8 cellular contexts compared by ENCODE assay signal in the genomic region with DNA sequence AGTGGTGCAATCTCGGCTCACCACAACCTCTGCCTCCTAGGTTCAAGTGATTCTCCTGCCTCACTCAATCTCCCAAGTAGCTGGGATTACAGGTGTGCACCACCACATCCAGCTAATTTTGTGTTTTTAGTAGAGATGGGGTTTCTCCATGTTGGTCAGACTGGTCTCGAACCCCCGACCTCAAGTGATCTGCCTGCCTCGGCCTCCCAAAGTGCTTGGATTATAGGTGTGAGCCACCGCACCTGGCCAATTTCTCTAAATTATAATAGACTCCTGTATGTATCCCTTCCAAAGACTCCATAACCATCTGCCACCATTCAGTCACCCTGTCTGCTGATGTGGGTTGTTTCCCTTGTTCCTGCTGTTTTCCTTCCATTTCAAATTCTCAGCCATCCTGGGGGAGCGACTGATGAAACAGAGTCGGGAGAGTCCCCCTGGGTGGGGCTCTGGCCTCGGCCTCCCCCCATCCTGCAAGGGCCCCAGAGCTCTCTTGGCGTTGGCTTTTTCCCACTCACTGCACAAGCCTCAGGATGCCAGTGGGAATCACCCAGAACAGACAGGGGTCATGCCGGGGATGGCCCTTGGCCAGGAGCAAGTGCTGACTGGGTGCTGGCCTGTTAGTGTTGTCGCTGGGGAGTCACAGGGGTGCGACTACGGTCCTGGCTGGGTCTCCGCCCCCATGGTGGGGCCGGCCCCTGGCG. TPM values are rescaled to one million over a fixed set of nuclear protein-coding genes. Genes with fewer than 3 reads are reported as not detected.
DNase-seq lines count a peak whose midpoint lies in the region; ATAC-seq, FAIRE-seq and TF ChIP-seq lines count a peak whose summit lies in the region.
"Not testable (repeated sequence)": the region's sequence is repeated elsewhere in the genome, so short reads cannot be mapped to it uniquely, and the experiment has no call there.

No MANE protein-coding gene starts in this region.

- H3K27me3 Mint-ChIP-seq in CD8-positive, alpha-beta T cell (ENCODE audit: low read depth); activated CD4-positive, alpha-beta memory T cell treated with anti-CD3 and anti-CD28 coated beads for 36 hours; chondrocyte (ENCODE audit: low read depth): not testable (repeated sequence)

- not testable (repeated sequence) for H3K9ac ChIP-seq in kidney (ENCODE audit: low read length in 2 of 2)

- not testable (repeated sequence) for H3K9me3 ChIP-seq in CD8-positive, alpha-beta T cell (ENCODE audit: low read length); kidney (ENCODE audit: control insufficient read depth in 1 of 2, low read length in 2 of 2); ovary; testis
- peaks cover 0 to 12% (median 8%) of the 10 kb centered on the region in 8 donors for H3K9me3 ChIP-seq in spleen

- H3K4me1 Mint-ChIP-seq in CD8-positive, alpha-beta T cell (ENCODE audit: low read depth); activated CD4-positive, alpha-beta memory T cell treated with anti-CD3 and anti-CD28 coated beads for 36 hours (ENCODE audit: low read depth); chondrocyte (ENCODE audit: low read depth): not testable (repeated sequence)

- not testable (repeated sequence) for FAIRE-seq in kidney (lab: Jason Lieb, UNC)

- H3K4me3 Mint-ChIP-seq in CD8-positive, alpha-beta T cell; activated CD4-positive, alpha-beta memory T cell treated with anti-CD3 and anti-CD28 coated beads for 36 hours; chondrocyte (ENCODE audit: unreplicated experiment): not testable (repeated sequence)

- not testable (repeated sequence) for H3K36me3 ChIP-seq in CD8-positive, alpha-beta T cell (ENCODE audit: insufficient read depth, low read length); kidney (ENCODE audit: control insufficient read depth in 1 of 2, insufficient read depth in 2 of 2, low read length in 2 of 2); ovary; testis (ENCODE audit: low read depth, missing control alignments)
- H3K36me3 ChIP-seq in spleen: peaks cover 0 to 100% (median 83%) of the 10 kb centered on the region in 6 donors

- POLR2A ChIA-PET in CD8-positive, alpha-beta T cell (lab: Charles Lee): interaction anchor here (1.4 kb wide), 1 partner anchor 10 kb away, joined by 4 read pairs; no protein-coding TSS in a partner anchor
- POLR2A ChIA-PET in activated CD4-positive, alpha-beta memory T cell treated with anti-CD3 and anti-CD28 coated beads for 36 hours (lab: Charles Lee): not testable (repeated sequence)

- ATAC-seq in CD8-positive, alpha-beta T cell: not testable (repeated sequence)
- peak; percentile 18 for ATAC-seq in Right ventricle myocardium superior (ENCODE audit: poor library complexity)

- WGBS in ovary, 3 donors: 46 to 50% (median 48%) methylated on average over 16 of the region's 16 CpGs
- WGBS in spleen, 5 donors: 76 to 84% (median 80%) methylated on average over 13 to 16 of the region's 16 CpGs
- 68 to 70% methylated on average over 13 to 16 of the region's 16 CpGs for WGBS in testis, 2 donors

- H3K4me1 ChIP-seq in CD8-positive, alpha-beta T cell (ENCODE audit: insufficient read depth, low read length); kidney (ENCODE audit: control insufficient read depth in 1 of 2, insufficient read depth in 1 of 2, low read depth in 1 of 2, low read length in 2 of 2); ovary (ENCODE audit: insufficient read depth): not testable (repeated sequence)
- peaks cover 0 to 16% (median 3%) of the 10 kb centered on the region in 6 donors for H3K4me1 ChIP-seq in spleen
- H3K4me1 ChIP-seq in testis: peaks cover 12% of the 10 kb centered on the region

- TF ChIP-seq POLR2A in ovary (IDR thresholded peaks at IDR 0.05); spleen (IDR thresholded peaks at IDR 0.05); testis (IDR thresholded peaks at IDR 0.05): not testable (repeated sequence)

- H3K27ac ChIP-seq in CD8-positive, alpha-beta T cell (ENCODE audit: low read depth, low read length); kidney (ENCODE audit: low read depth in 2 of 2, low read length in 2 of 2): not testable (repeated sequence)
- H3K27ac ChIP-seq in ovary (peak overlapping the region; percentile 56 to 62), spleen (peak overlapping the region in 5 of 8 donors; percentile 5 to 49 (median 26)), testis (peak overlapping the region; percentile 44 to 77)

- intact Hi-C loops in CD8-positive, alpha-beta T cell (cut with DNase I, micrococcal nuclease); activated CD4-positive, alpha-beta memory T cell treated with anti-CD3 and anti-CD28 coated beads for 36 hours (cut with micrococcal nuclease); kidney (cut with DNase I); testis (cut with DNase I; ENCODE audit: low total_unique reads): not testable (repeated sequence)
- intact Hi-C loops in Right ventricle myocardium superior (cut with DNase I): loop anchor here (10.0 kb wide), 1 partner anchor 145 kb away; no protein-coding TSS in a partner anchor
- intact Hi-C loops in ovary (cut with DNase I): loop anchor here in 2 of 4 donors (10.0 kb wide), 2 partner anchors 145 to 205 kb away; no protein-coding TSS in a partner anchor
- intact Hi-C loops in spleen (cut with DNase I; ENCODE audit: low total_unique reads): loop anchor here (10.0 kb wide), 1 partner anchor 135 kb away; no protein-coding TSS in a partner anchor

- not testable (repeated sequence) for TF ChIP-seq CTCF in CD8-positive, alpha-beta T cell (IDR thresholded peaks at IDR 0.05); chondrocyte (IDR thresholded peaks at IDR 0.05); kidney (IDR thresholded peaks at IDR 0.05; ENCODE audit: borderline replicate concordance, extremely low read depth, insufficient read depth); ovary (IDR thresholded peaks at IDR 0.05); spleen (IDR thresholded peaks at IDR 0.05 in 8 of 11, conservative IDR thresholded peaks at IDR 0.05 in 3 of 11); testis (IDR thresholded peaks at IDR 0.05)

- not testable (repeated sequence) for H3K4me3 ChIP-seq in CD8-positive, alpha-beta T cell (ENCODE audit: low read depth, low read length); kidney (ENCODE audit: low read length in 2 of 2); ovary; spleen; testis

- CTCF ChIA-PET in CD8-positive, alpha-beta T cell (lab: Charles Lee); activated CD4-positive, alpha-beta memory T cell treated with anti-CD3 and anti-CD28 coated beads for 36 hours (lab: Charles Lee): not testable (repeated sequence)

- H3K36me3 Mint-ChIP-seq in CD8-positive, alpha-beta T cell: peaks cover 56% of the 10 kb centered on the region
- H3K36me3 Mint-ChIP-seq in activated CD4-positive, alpha-beta memory T cell treated with anti-CD3 and anti-CD28 coated beads for 36 hours: peaks cover 37% of the 10 kb centered on the region
- peaks cover 18% of the 10 kb centered on the region for H3K36me3 Mint-ChIP-seq in chondrocyte (ENCODE audit: low read depth)

- not testable (repeated sequence) for TF ChIP-seq EP300 in ovary (IDR thresholded peaks at IDR 0.05)

- H3K9me3 Mint-ChIP-seq in CD8-positive, alpha-beta T cell; activated CD4-positive, alpha-beta memory T cell treated with anti-CD3 and anti-CD28 coated beads for 36 hours; chondrocyte (ENCODE audit: low read depth): not testable (repeated sequence)

- peak in 1 of 7 experiments; percentile 38 for DNase-seq in CD8-positive, alpha-beta T cell
- DNase-seq in activated CD4-positive, alpha-beta memory T cell treated with anti-CD3 and anti-CD28 coated beads for 36 hours: peak; percentile 5
- DNase-seq in chondrocyte (ENCODE audit: low spot score): peak; percentile 41
- DNase-seq in Right ventricle myocardium superior: peak; percentile 58
- DNase-seq in kidney: peak; percentile 60
- DNase-seq in ovary: peak; percentile 27 to 53 (median 46)
- peak; percentile 56 for DNase-seq in spleen
- DNase-seq in testis: peak; percentile 15

- peak overlapping the region; percentile 55 for H3K27ac Mint-ChIP-seq in CD8-positive, alpha-beta T cell
- not testable (repeated sequence) for H3K27ac Mint-ChIP-seq in activated CD4-positive, alpha-beta memory T cell treated with anti-CD3 and anti-CD28 coated beads for 36 hours; chondrocyte (ENCODE audit: unreplicated experiment)

- H3K27me3 ChIP-seq in CD8-positive, alpha-beta T cell (ENCODE audit: insufficient read depth, low read length); ovary; spleen (replicated peaks in 1 of 7); testis: not testable (repeated sequence)

RNA-seq across cellular contexts. Expression of a gene that starts 25.7 kb away (rescaled TPM):
- total RNA-seq in CD8-positive, alpha-beta T cell: 10 to 100 TPM; 59.9 to 63.8 TPM
- total RNA-seq in activated CD4-positive, alpha-beta memory T cell treated with anti-CD3 and anti-CD28 coated beads for 36 hours: 100 to 1,000 TPM; 132 to 134 TPM
- total RNA-seq in chondrocyte (31.3 to 38.3 TPM (median 35.9 TPM) in 3 replicates), Right ventricle myocardium superior (30.8 TPM), kidney (44.0 TPM), ovary (10 to 100 TPM in 6 of 7 donors, 1 to 10 TPM in 1; 9.1 to 45.5 (median 18.9) TPM), spleen (100 to 1,000 TPM in 2 of 7 donors, 10 to 100 TPM in 5; 44.3 to 121 (median 83.6) TPM), testis (10 to 100 TPM; 13.5 to 17.5 TPM)
- polyA plus RNA-seq in kidney (ENCODE audit: insufficient read depth, low read depth, low replicate concordance) (40.1 TPM), ovary (10 to 100 TPM in 1 of 2 donors, 1 to 10 TPM in 1; 9.5 to 11.1 TPM), spleen (10 to 100 TPM; 31.7 to 54.6 (median 46.3) TPM), testis (ENCODE audit: insufficient read depth, low read depth, low replicate concordance) (15.4 TPM)

RNA-seq across cellular contexts. Expression of a gene that starts 57.0 kb away (rescaled TPM):
- total RNA-seq in CD8-positive, alpha-beta T cell: 1 to 10 TPM; 6.3 to 6.6 TPM
- total RNA-seq in activated CD4-positive, alpha-beta memory T cell treated with anti-CD3 and anti-CD28 coated beads for 36 hours: 1 to 10 TPM; 3.0 to 3.2 TPM
- 8.2 to 18.6 TPM (median 17.2 TPM) in 3 replicates for total RNA-seq in chondrocyte
- 19.1 TPM for total RNA-seq in Right ventricle myocardium superior
- total RNA-seq in kidney: 14.2 TPM
- 5.0 TPM for polyA plus RNA-seq in kidney (ENCODE audit: insufficient read depth, low read depth, low replicate concordance)
- total RNA-seq in ovary: 1 to 10 TPM; 2.8 to 9.0 (median 5.2) TPM
- 1 to 10 TPM; 6.2 to 6.7 TPM for polyA plus RNA-seq in ovary
- total RNA-seq in spleen: 10 to 100 TPM in 6 of 7 donors, 1 to 10 TPM in 1; 9.4 to 31.0 (median 16.6) TPM
- 1 to 10 TPM; 1.3 to 5.9 (median 1.9) TPM for polyA plus RNA-seq in spleen
- 10 to 100 TPM; 17.9 to 20.0 TPM for total RNA-seq in testis
- polyA plus RNA-seq in testis (ENCODE audit: insufficient read depth, low read depth, low replicate concordance): 12.1 TPM
